In genomic region chr9:1994180-1994579, GRCh38 we compare ENCODE assay signal across 10 cellular contexts.
"Had no signal": no experiment of that assay in that cellular context is flagged by ENCODE, and none has a peak within 500 bp of the region (broad histone marks: within the 10 kb centered on the region; RNA-seq: fewer than 3 reads in every experiment).

No MANE protein-coding gene starts in this region.

- H3K4me3 ChIP-seq: left lung had no signal

- H3K4me1 ChIP-seq: left lung had no signal

- H3K27ac ChIP-seq: brain microvascular endothelial cell, left lung, neutrophil had no signal

- H3K9me3 ChIP-seq: left lung, neutrophil had no signal

- H3K27me3 ChIP-seq: brain microvascular endothelial cell, left lung had no signal

- DNase-seq: activated naive CD4-positive, alpha-beta T cell treated with Interleukin-2 at 50 U/mL for 16 hours; anterior cingulate cortex; brain microvascular endothelial cell; cerebellar nuclear complex; islet precursor cell; left lung; natural killer cell; stimulated activated CD4-positive, alpha-beta T cell treated with anti-CD3 and anti-CD28 coated beads, Interleukin-2, amount 100 ng/mL, for 48 hours had no signal

- H3K36me3 ChIP-seq: brain microvascular endothelial cell, left lung, neutrophil had no signal

- ATAC-seq: left lung; stimulated activated memory B cell treated with anti-CD40 and anti-IgM and Interleukin-4, amounts not matched to agents 10 μg/mL and 1 μg/mL and 100 μg/mL, for 72 hours had no signal
